Comparison of ENCODE assay signal across 14 cellular contexts in genomic region chr14:94332063-94332583, GRCh38. TPM values are rescaled to one million over a fixed set of nuclear protein-coding genes. Genes with fewer than 3 reads are reported as not detected.
DNase-seq lines count a peak whose midpoint lies in the region; ATAC-seq and TF ChIP-seq lines count a peak whose summit lies in the region.
"Had no signal": no experiment of that assay in that cellular context is flagged by ENCODE, and none has a peak within 500 bp of the region (broad histone marks: within the 10 kb centered on the region; RNA-seq: fewer than 3 reads in every experiment).

No MANE protein-coding gene starts in this region.

- H3K4me1 Mint-ChIP-seq in activated CD4-positive, alpha-beta T cell treated with anti-CD3 and anti-CD28 coated beads, Interleukin-2, amount 10 ng/mL, durations not matched to agents 24 days and 14 days = no peaks in the 10 kb centered on the region
- H3K4me1 Mint-ChIP-seq in stimulated activated naive CD8-positive, alpha-beta T cell treated with anti-CD3 and anti-CD28 coated beads, Interleukin-15, amount 100 ng/mL, for 72 hours = no peaks in the 10 kb centered on the region
- no peaks in the 10 kb centered on the region for H3K4me1 Mint-ChIP-seq in osteocyte (ENCODE audit: unreplicated experiment)
- H3K4me1 Mint-ChIP-seq: B cell; CD4-positive, CD25-positive, alpha-beta regulatory T cell had no signal

- peak; percentile 14 for ATAC-seq in stimulated activated naive CD8-positive, alpha-beta T cell treated with anti-CD3 and anti-CD28 coated beads, Interleukin-15, Interleukin-2, amounts not matched to agents 100 U/mL and 50 U/mL, for 24 hours
- no peak for ATAC-seq in stimulated activated naive CD8-positive, alpha-beta T cell treated with anti-CD3 and anti-CD28 coated beads, Interleukin-15, amount 100 ng/mL, for 72 hours
- ATAC-seq: CD8-positive, alpha-beta T cell had no signal

- intact Hi-C loops in activated CD4-positive, alpha-beta T cell treated with anti-CD3 and anti-CD28 coated beads, Interleukin-2, amount 10 ng/mL, durations not matched to agents 24 days and 14 days (cut with micrococcal nuclease) = no loop called here

- no peaks in the 10 kb centered on the region for H3K36me3 Mint-ChIP-seq in activated CD4-positive, alpha-beta T cell treated with anti-CD3 and anti-CD28 coated beads, Interleukin-2, amount 10 ng/mL, durations not matched to agents 24 days and 14 days (ENCODE audit: low read depth)
- no peaks in the 10 kb centered on the region for H3K36me3 Mint-ChIP-seq in osteocyte (ENCODE audit: unreplicated experiment)
- H3K36me3 Mint-ChIP-seq: CD4-positive, CD25-positive, alpha-beta regulatory T cell; CD8-positive, alpha-beta T cell had no signal

- H3K27me3 Mint-ChIP-seq in activated CD4-positive, alpha-beta T cell treated with anti-CD3 and anti-CD28 coated beads, Interleukin-2, amount 10 ng/mL, durations not matched to agents 24 days and 14 days = peaks cover 22% of the 10 kb centered on the region
- peaks cover 53% of the 10 kb centered on the region for H3K27me3 Mint-ChIP-seq in stimulated activated naive CD8-positive, alpha-beta T cell treated with anti-CD3 and anti-CD28 coated beads, Interleukin-15, amount 100 ng/mL, for 72 hours
- peaks cover 6% of the 10 kb centered on the region for H3K27me3 Mint-ChIP-seq in osteocyte (ENCODE audit: unreplicated experiment)

- DNase-seq in activated CD4-positive, alpha-beta T cell treated with anti-CD3 and anti-CD28 coated beads, Interleukin-2, amount 10 ng/mL, durations not matched to agents 24 days and 14 days = peak; percentile 30
- no peak for DNase-seq in activated CD4-positive, alpha-beta T cell treated with anti-CD3 and anti-CD28 coated beads for 48 hours
- DNase-seq in stimulated activated naive CD8-positive, alpha-beta T cell treated with anti-CD3 and anti-CD28 coated beads, Interleukin-15, Interleukin-2, amounts not matched to agents 100 U/mL and 50 U/mL, for 24 hours = no peak
- no peak for DNase-seq in stimulated activated naive CD8-positive, alpha-beta T cell treated with anti-CD3 and anti-CD28 coated beads, Interleukin-15, amount 100 ng/mL, for 72 hours
- DNase-seq in osteocyte (ENCODE audit: extremely low spot score, unreplicated experiment) = peak; percentile 66
- no peak for DNase-seq in activated T-cell treated with anti-CD3 and anti-CD28 coated beads for 4 hours
- DNase-seq in HPDE6-E6E7 (ENCODE audit: extremely low spot score) = no peak
- DNase-seq: Caco-2; CD4-positive, CD25-positive, alpha-beta regulatory T cell; CD8-positive, alpha-beta T cell; DMS153; DND-41; GOT3 had no signal

- TF ChIP-seq CTCF in osteocyte (IDR thresholded peaks at IDR 0.05) = no peak

- no peaks in the 10 kb centered on the region for H3K9me3 Mint-ChIP-seq in activated CD4-positive, alpha-beta T cell treated with anti-CD3 and anti-CD28 coated beads, Interleukin-2, amount 10 ng/mL, durations not matched to agents 24 days and 14 days
- H3K9me3 Mint-ChIP-seq in stimulated activated naive CD8-positive, alpha-beta T cell treated with anti-CD3 and anti-CD28 coated beads, Interleukin-15, amount 100 ng/mL, for 72 hours = no peaks in the 10 kb centered on the region
- H3K9me3 Mint-ChIP-seq in osteocyte (ENCODE audit: unreplicated experiment) = no peaks in the 10 kb centered on the region
- H3K9me3 Mint-ChIP-seq: CD8-positive, alpha-beta T cell had no signal

- H3K27ac Mint-ChIP-seq in activated CD4-positive, alpha-beta T cell treated with anti-CD3 and anti-CD28 coated beads, Interleukin-2, amount 10 ng/mL, durations not matched to agents 24 days and 14 days = no peak overlapping the region
- no peak overlapping the region for H3K27ac Mint-ChIP-seq in stimulated activated naive CD8-positive, alpha-beta T cell treated with anti-CD3 and anti-CD28 coated beads, Interleukin-15, amount 100 ng/mL, for 72 hours
- H3K27ac Mint-ChIP-seq in osteocyte (ENCODE audit: unreplicated experiment) = no peak overlapping the region
- H3K27ac Mint-ChIP-seq: B cell; CD4-positive, CD25-positive, alpha-beta regulatory T cell; CD8-positive, alpha-beta T cell had no signal

- no peak overlapping the region for H3K4me3 Mint-ChIP-seq in activated CD4-positive, alpha-beta T cell treated with anti-CD3 and anti-CD28 coated beads, Interleukin-2, amount 10 ng/mL, durations not matched to agents 24 days and 14 days
- H3K4me3 Mint-ChIP-seq in stimulated activated naive CD8-positive, alpha-beta T cell treated with anti-CD3 and anti-CD28 coated beads, Interleukin-15, amount 100 ng/mL, for 72 hours = no peak overlapping the region
- H3K4me3 Mint-ChIP-seq in osteocyte (ENCODE audit: unreplicated experiment) = no peak overlapping the region
- H3K4me3 Mint-ChIP-seq: B cell; CD4-positive, CD25-positive, alpha-beta regulatory T cell; CD8-positive, alpha-beta T cell had no signal

RNA-seq across cellular contexts. Expression of gene SERPINA6, which starts 9.0 kb away (rescaled TPM):
- total RNA-seq in activated CD4-positive, alpha-beta T cell treated with anti-CD3 and anti-CD28 coated beads, Interleukin-2, amount 10 ng/mL, durations not matched to agents 24 days and 14 days = not detected in 2 replicates
- total RNA-seq in osteocyte = not detected in 2 replicates
- total RNA-seq: B cell; CD4-positive, CD25-positive, alpha-beta regulatory T cell; CD8-positive, alpha-beta T cell had no signal

RNA-seq across cellular contexts. Expression of gene SERPINA2, which starts 34.4 kb away (rescaled TPM):
- not detected in 2 replicates for total RNA-seq in activated CD4-positive, alpha-beta T cell treated with anti-CD3 and anti-CD28 coated beads, Interleukin-2, amount 10 ng/mL, durations not matched to agents 24 days and 14 days
- not detected in 2 replicates for total RNA-seq in osteocyte
- total RNA-seq: B cell; Caco-2; CD4-positive, CD25-positive, alpha-beta regulatory T cell; CD8-positive, alpha-beta T cell had no signal

RNA-seq across cellular contexts. Expression of gene SERPINA10, which starts 39.1 kb away (rescaled TPM):
- total RNA-seq in activated CD4-positive, alpha-beta T cell treated with anti-CD3 and anti-CD28 coated beads, Interleukin-2, amount 10 ng/mL, durations not matched to agents 24 days and 14 days = not detected in 2 replicates
- total RNA-seq in osteocyte = not detected in 2 replicates
- total RNA-seq: B cell; CD4-positive, CD25-positive, alpha-beta regulatory T cell; CD8-positive, alpha-beta T cell had no signal

RNA-seq across cellular contexts. Expression of gene SERPINA1, which starts 56.3 kb away (rescaled TPM):
- 0.59 and 0.96 TPM in 2 replicates for total RNA-seq in activated CD4-positive, alpha-beta T cell treated with anti-CD3 and anti-CD28 coated beads, Interleukin-2, amount 10 ng/mL, durations not matched to agents 24 days and 14 days
- total RNA-seq in osteocyte = not detected in 2 replicates
- total RNA-seq: CD4-positive, CD25-positive, alpha-beta regulatory T cell had no signal

Comparison
In these comparisons a context has a peak if more than half of its experiments do, and no peak if none do; other contexts are left out.
1. DNase-seq: peak in activated CD4-positive, alpha-beta T cell treated with anti-CD3 and anti-CD28 coated beads, Interleukin-2, amount 10 ng/mL, durations not matched to agents 24 days and 14 days (single experiment) and osteocyte (single experiment); none in activated CD4-positive, alpha-beta T cell treated with anti-CD3 and anti-CD28 coated beads for 48 hours (single experiment), stimulated activated naive CD8-positive, alpha-beta T cell treated with anti-CD3 and anti-CD28 coated beads, Interleukin-15, Interleukin-2, amounts not matched to agents 100 U/mL and 50 U/mL, for 24 hours (single experiment), stimulated activated naive CD8-positive, alpha-beta T cell treated with anti-CD3 and anti-CD28 coated beads, Interleukin-15, amount 100 ng/mL, for 72 hours (0 of 2), activated T-cell treated with anti-CD3 and anti-CD28 coated beads for 4 hours (single experiment) and HPDE6-E6E7 (single experiment).